Comparison of ENCODE assay signal across 15 cellular contexts in the genomic region with DNA sequence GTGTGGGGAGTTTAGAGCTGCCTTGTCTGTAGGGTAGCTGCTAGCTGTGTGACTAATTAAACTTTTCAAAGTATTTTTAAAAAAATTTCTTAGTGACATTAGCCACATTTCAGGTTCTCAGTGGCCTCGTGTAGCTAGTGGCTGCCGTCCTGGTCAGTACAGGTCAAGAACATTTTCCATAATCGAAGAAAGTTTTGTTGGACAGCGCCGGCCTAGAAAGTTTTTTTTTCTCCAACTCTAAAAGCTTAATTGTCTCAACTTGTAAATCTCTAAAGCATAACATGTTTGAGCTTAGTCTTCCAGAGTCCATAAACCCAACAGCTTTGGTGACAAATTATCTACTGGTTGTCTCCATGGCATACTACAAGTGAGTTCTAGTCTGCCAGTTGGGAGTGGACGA. TPM values are rescaled to one million over a fixed set of nuclear protein-coding genes. Genes with fewer than 3 reads are reported as not detected.
DNase-seq lines count a peak whose midpoint lies in the region; ATAC-seq and TF ChIP-seq lines count a peak whose summit lies in the region.
"Had no signal": no experiment of that assay in that cellular context is flagged by ENCODE, and none has a peak within 500 bp of the region (broad histone marks: within the 10 kb centered on the region; RNA-seq: fewer than 3 reads in every experiment).

No MANE protein-coding gene starts in this region.

- 0 out of 2 replicates have a peak, but pooled peaks cover 5% of the 10 kb centered on the region for H3K79me2 ChIP-seq in SK-N-SH (ENCODE audit: insufficient read depth)
- peaks cover 82% of the 10 kb centered on the region for H3K79me2 ChIP-seq in GM23338 (replicated peaks; ENCODE audit: insufficient read depth)

- WGBS in SK-N-SH (ENCODE audit: low lambda C conversion rate): 92% methylated on average over 6 of the region's 6 CpGs
- WGBS in esophagus muscularis mucosa: 64% methylated on average over 6 of the region's 6 CpGs

- H4K20me1 ChIP-seq in SK-N-SH (ENCODE audit: insufficient read depth): no peaks in the 10 kb centered on the region
- peaks cover 62% of the 10 kb centered on the region for H4K20me1 ChIP-seq in GM23338 (replicated peaks; ENCODE audit: insufficient read depth)

- H3K27me3 Mint-ChIP-seq in GM23338 (ENCODE audit: insufficient read depth, low read depth, poor library complexity): peaks cover 16% of the 10 kb centered on the region
- H3K27me3 Mint-ChIP-seq in stimulated activated memory B cell treated with anti-CD40 and anti-IgM and Interleukin-4, amounts not matched to agents 10 μg/mL and 1 μg/mL and 100 μg/mL, for 72 hours: no peaks in the 10 kb centered on the region

- TF ChIP-seq EP300 in SK-N-SH (IDR thresholded peaks at IDR 0.05; ENCODE audit: borderline replicate concordance in 1 of 2, low read depth in 1 of 2, low read length in 1 of 2) (no peak), esophagus muscularis mucosa (IDR thresholded peaks at IDR 0.05) (no peak)

- H3K9me2 ChIP-seq in SK-N-SH: no peaks in the 10 kb centered on the region
- no peaks in the 10 kb centered on the region for H3K9me2 ChIP-seq in GM23338 (ENCODE audit: insufficient read depth)

- no peaks in the 10 kb centered on the region for H3K27me3 ChIP-seq in SK-N-SH (ENCODE audit: insufficient read depth)
- H3K27me3 ChIP-seq in GM23338 (ENCODE audit: insufficient read depth): peaks cover 18% of the 10 kb centered on the region
- no peaks in the 10 kb centered on the region for H3K27me3 ChIP-seq in esophagus muscularis mucosa
- no peaks in the 10 kb centered on the region for H3K27me3 ChIP-seq in gastrocnemius medialis

- intact Hi-C loops in esophagus muscularis mucosa (cut with DNase I): no loop called here
- intact Hi-C loops in gastrocnemius medialis (cut with DNase I; ENCODE audit: low total_unique reads): loop anchor here (5.0 to 10.0 kb wide), 3 partner anchors 115 to 993 kb away; a partner anchor contains a TSS

- in situ Hi-C loops in gastrocnemius medialis (cut with MboI; ENCODE audit: low sequenced_read_pairs in 4 of 4): loop anchor here in 1 of 4 donors (25.0 kb wide), 1 partner anchor 898 kb away; a partner anchor contains a TSS

- H3K27ac Mint-ChIP-seq in GM23338: no peak overlapping the region
- no peak overlapping the region for H3K27ac Mint-ChIP-seq in stimulated activated memory B cell treated with anti-CD40 and anti-IgM and Interleukin-4, amounts not matched to agents 10 μg/mL and 1 μg/mL and 100 μg/mL, for 72 hours

- H3K9me3 ChIP-seq in SK-N-SH: no peaks in the 10 kb centered on the region
- H3K9me3 ChIP-seq in esophagus muscularis mucosa: no peaks in the 10 kb centered on the region
- no peaks in the 10 kb centered on the region for H3K9me3 ChIP-seq in gastrocnemius medialis

- POLR2A ChIA-PET in SK-N-SH (lab: Yijun Ruan, JAX): no interaction called here

- no peak for TF ChIP-seq CTCF in SK-N-SH (IDR thresholded peaks at IDR 0.05)
- no peak for TF ChIP-seq CTCF in GM23338 (conservative IDR thresholded peaks at IDR 0.05; ENCODE audit: low read depth in 2 of 2)
- no peak for TF ChIP-seq CTCF in esophagus muscularis mucosa (IDR thresholded peaks at IDR 0.05)
- no peak for TF ChIP-seq CTCF in gastrocnemius medialis (IDR thresholded peaks at IDR 0.05 in 4 of 5, conservative IDR thresholded peaks at IDR 0.05 in 1 of 5)

- H3K4me3 Mint-ChIP-seq in GM23338: no peak overlapping the region
- no peak overlapping the region for H3K4me3 Mint-ChIP-seq in stimulated activated memory B cell treated with anti-CD40 and anti-IgM and Interleukin-4, amounts not matched to agents 10 μg/mL and 1 μg/mL and 100 μg/mL, for 72 hours

- H3K27ac ChIP-seq in SK-N-SH (ENCODE audit: low read depth in 2 of 2, low read length in 1 of 2): no peak overlapping the region
- H3K27ac ChIP-seq in GM23338 (ENCODE audit: low read depth): no peak overlapping the region
- H3K27ac ChIP-seq in esophagus muscularis mucosa (replicated peaks in 1 of 4): peak overlapping the region; percentile 93 to 98 (median 96)
- peak overlapping the region; percentile 91 to 99 (median 94) for H3K27ac ChIP-seq in gastrocnemius medialis
- H3K27ac ChIP-seq: 22Rv1 had no signal

- TF ChIP-seq RAD21 in SK-N-SH (IDR thresholded peaks at IDR 0.05; ENCODE audit: low read length): no peak

- H3K4me3 ChIP-seq in SK-N-SH (ENCODE audit: low read depth in 2 of 2, low read length in 1 of 2): no peak overlapping the region
- no peak overlapping the region for H3K4me3 ChIP-seq in GM23338
- no peak overlapping the region for H3K4me3 ChIP-seq in esophagus muscularis mucosa
- H3K4me3 ChIP-seq in gastrocnemius medialis: no peak overlapping the region

- peaks cover 70% of the 10 kb centered on the region for H3K4me1 Mint-ChIP-seq in GM23338
- H3K4me1 Mint-ChIP-seq in stimulated activated memory B cell treated with anti-CD40 and anti-IgM and Interleukin-4, amounts not matched to agents 10 μg/mL and 1 μg/mL and 100 μg/mL, for 72 hours: peaks cover 50% of the 10 kb centered on the region

- H3K4me1 ChIP-seq in SK-N-SH (ENCODE audit: control insufficient read depth in 1 of 2, insufficient read depth in 2 of 2, low read depth in 1 of 2, low read length in 1 of 2): peaks cover 0 to 17% of the 10 kb centered on the region in 2 experiments; a peak in 2 of 4 replicates
- H3K4me1 ChIP-seq in GM23338 (ENCODE audit: insufficient read depth): peaks cover 61% of the 10 kb centered on the region
- H3K4me1 ChIP-seq in esophagus muscularis mucosa: peaks cover 64 to 85% (median 79%) of the 10 kb centered on the region in 4 donors
- peaks cover 75 to 76% of the 10 kb centered on the region in 2 donors for H3K4me1 ChIP-seq in gastrocnemius medialis

- H3K4me2 ChIP-seq in SK-N-SH: no peak overlapping the region
- peak overlapping the region; percentile 62; the same call in 1 of the 2 replicates for H3K4me2 ChIP-seq in GM23338

- H3K36me3 ChIP-seq in SK-N-SH (replicated peaks in 1 of 2; ENCODE audit: control insufficient read depth in 1 of 2, insufficient read depth in 2 of 2, low read length in 1 of 2) (no peaks in the 10 kb centered on the region), GM23338 (ENCODE audit: insufficient read depth) (no peaks in the 10 kb centered on the region), esophagus muscularis mucosa (no peaks in the 10 kb centered on the region), gastrocnemius medialis (no peaks in the 10 kb centered on the region)

- ATAC-seq in SK-N-SH treated with all-trans-retinoic acid at 6 μM for 48 hours (no peak), GM23338 (no peak), gastrocnemius medialis (no peak)
- ATAC-seq in stimulated activated memory B cell treated with anti-CD40 and anti-IgM and Interleukin-4, amounts not matched to agents 10 μg/mL and 1 μg/mL and 100 μg/mL, for 72 hours: no peak

- CTCF ChIA-PET in SK-N-SH (lab: Yijun Ruan, JAX): interaction anchor here (0.6 to 3.2 kb wide), 8 partner anchors 8 to 744 kb away, joined by 3 to 16 read pairs (median 4); no protein-coding TSS in a partner anchor

- DNase-seq in SK-N-SH: no peak
- no peak for DNase-seq in GM23338 (ENCODE audit: low spot score)
- no peak for DNase-seq in esophagus muscularis mucosa (ENCODE audit: extremely low spot score)
- no peak for DNase-seq in gastrocnemius medialis
- DNase-seq in activated T-cell treated with anti-CD3 and anti-CD28 coated beads for 4 hours: no peak
- DNase-seq in kidney tubule cell (ENCODE audit: low spot score): no peak
- DNase-seq: C1 segment of cervical spinal cord, Karpas-422, NCI-H1105 treated with DMSO at 0.1 percent for 48 hours, NCI-H187, NCI-H2171, NCI-H510A treated with DMSO at 0.1 percent for 48 hours had no signal

- no peak overlapping the region for H3K9ac ChIP-seq in SK-N-SH

- TF ChIP-seq POLR2A in esophagus muscularis mucosa (IDR thresholded peaks at IDR 0.05; ENCODE audit: low read depth): no peak
- no peak for TF ChIP-seq POLR2A in gastrocnemius medialis (IDR thresholded peaks at IDR 0.05)

- no peaks in the 10 kb centered on the region; the same call in 2 of the 3 replicates for H3K36me3 Mint-ChIP-seq in GM23338 (ENCODE audit: low read depth)
- H3K36me3 Mint-ChIP-seq in stimulated activated memory B cell treated with anti-CD40 and anti-IgM and Interleukin-4, amounts not matched to agents 10 μg/mL and 1 μg/mL and 100 μg/mL, for 72 hours: peaks cover 11% of the 10 kb centered on the region

- H3F3A ChIP-seq in SK-N-SH (replicated peaks; ENCODE audit: insufficient read depth) (peaks cover 4% of the 10 kb centered on the region), GM23338 (replicated peaks; ENCODE audit: low read depth) (no peaks in the 10 kb centered on the region; the same call in 1 of the 2 replicates)

- H2AFZ ChIP-seq in SK-N-SH (ENCODE audit: low read depth) (no peak overlapping the region), GM23338 (no peak overlapping the region)

- no peaks in the 10 kb centered on the region for H3K9me3 Mint-ChIP-seq in GM23338
- H3K9me3 Mint-ChIP-seq in stimulated activated memory B cell treated with anti-CD40 and anti-IgM and Interleukin-4, amounts not matched to agents 10 μg/mL and 1 μg/mL and 100 μg/mL, for 72 hours: no peaks in the 10 kb centered on the region

TF ChIP-seq in SK-N-SH treated with all-trans-retinoic acid at 6 μM for 48 hours, 23 proteins besides CTCF, POLR2A, EP300 and RAD21:
- no peak for TF ChIP-seq ZFP30 (CRISPR knock-in tag; IDR thresholded peaks at IDR 0.05)
- no peak for TF ChIP-seq BACH2 (CRISPR knock-in tag; IDR thresholded peaks at IDR 0.05; ENCODE audit: borderline replicate concordance)
- TF ChIP-seq ZC3H10 (CRISPR knock-in tag; IDR thresholded peaks at IDR 0.05): no peak
TF ChIP-seq in SK-N-SH treated with all-trans-retinoic acid at 6 μM for 48 hours: peak in this region for 0.

TF ChIP-seq in GM23338, 12 proteins besides CTCF, POLR2A, EP300 and RAD21 (continues in another document):
- TF ChIP-seq STAT1 (IDR thresholded peaks at IDR 0.05; ENCODE audit: unreplicated experiment) (no peak), NANOG (IDR thresholded peaks at IDR 0.05; ENCODE audit: borderline replicate concordance) (no peak)
- TF ChIP-seq, protein P1, sequence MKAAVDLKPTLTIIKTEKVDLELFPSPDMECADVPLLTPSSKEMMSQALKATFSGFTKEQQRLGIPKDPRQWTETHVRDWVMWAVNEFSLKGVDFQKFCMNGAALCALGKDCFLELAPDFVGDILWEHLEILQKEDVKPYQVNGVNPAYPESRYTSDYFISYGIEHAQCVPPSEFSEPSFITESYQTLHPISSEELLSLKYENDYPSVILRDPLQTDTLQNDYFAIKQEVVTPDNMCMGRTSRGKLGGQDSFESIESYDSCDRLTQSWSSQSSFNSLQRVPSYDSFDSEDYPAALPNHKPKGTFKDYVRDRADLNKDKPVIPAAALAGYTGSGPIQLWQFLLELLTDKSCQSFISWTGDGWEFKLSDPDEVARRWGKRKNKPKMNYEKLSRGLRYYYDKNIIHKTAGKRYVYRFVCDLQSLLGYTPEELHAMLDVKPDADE (IDR thresholded peaks at IDR 0.05): no peak

RNA-seq across cellular contexts. Expression of a gene that starts 4.3 kb away (rescaled TPM):
- polyA plus RNA-seq in SK-N-SH (2012; rRNA removed) (23.7 and 36.3 TPM in 2 replicates), GM23338 (2016; fragmentation: Nextera tagmentation; extraction: Ambion mirVana) (19.6 and 23.4 TPM in 2 replicates)
- 17.5 and 19.6 TPM in 2 replicates for polyA plus RNA-seq in SK-N-SH (2012; cell fraction: cytosol; rRNA removed)
- polyA plus RNA-seq in SK-N-SH (2012; cell fraction: nucleus; rRNA removed): 106 and 135 TPM in 2 replicates
- 34.9 and 45.9 TPM in 2 replicates for total RNA-seq in GM23338 (2014; rRNA removed; shearing (Covaris generic))
- total RNA-seq in esophagus muscularis mucosa (100 to 1,000 TPM in 2 of 4 donors, 10 to 100 TPM in 2; 82.7 to 110 (median 104) TPM), gastrocnemius medialis (100 to 1,000 TPM in 2 of 4 donors, 10 to 100 TPM in 2; 57.5 to 174 (median 117) TPM)

Comparison
In these comparisons a context has a peak if more than half of its experiments do, and no peak if none do; other contexts are left out.
1. H3K27ac ChIP-seq: peak in esophagus muscularis mucosa (4 of 4) and gastrocnemius medialis (4 of 4); none in SK-N-SH (0 of 2) and GM23338 (single experiment).